Comparison of ENCODE assay signal across 29 cellular contexts in the genomic region with DNA sequence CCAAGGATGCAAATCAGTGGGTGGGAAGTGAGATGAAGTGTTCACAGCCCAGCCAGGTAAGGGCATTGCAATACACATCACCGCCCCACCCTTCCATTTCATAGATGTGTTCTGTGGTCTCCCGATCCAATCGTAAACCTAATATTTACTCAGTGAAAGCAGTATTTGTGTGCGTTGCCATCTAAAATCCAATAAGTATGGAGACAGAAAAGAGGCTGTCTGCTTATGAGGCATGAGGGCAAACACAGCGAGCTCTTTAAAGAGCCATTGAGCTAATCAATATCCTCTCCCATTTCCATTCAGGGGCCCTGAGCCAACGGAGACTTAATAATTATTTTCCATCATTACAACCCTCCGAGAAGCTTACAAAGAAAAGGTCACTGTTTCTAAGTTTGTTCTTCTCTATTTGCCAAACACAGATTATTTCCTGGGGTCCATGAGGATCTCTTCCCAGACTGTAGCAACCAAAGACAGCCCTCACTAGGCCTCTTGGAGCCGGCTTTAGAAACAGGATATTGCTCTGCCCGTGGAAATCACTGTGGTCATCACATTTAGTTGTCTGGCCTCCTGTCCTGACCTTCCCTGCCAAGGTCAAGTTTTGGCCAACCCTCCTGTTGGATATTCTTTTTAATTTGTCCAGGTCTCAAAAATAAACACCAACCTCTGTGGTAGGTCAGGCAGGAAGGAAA.
DNase-seq lines count a peak whose midpoint lies in the region; ATAC-seq lines count a peak whose summit lies in the region.
"Had no signal": no experiment of that assay in that cellular context is flagged by ENCODE, and none has a peak within 500 bp of the region (broad histone marks: within the 10 kb centered on the region; RNA-seq: fewer than 3 reads in every experiment).

No MANE protein-coding gene starts in this region.

- DNase-seq in COLO668 (lab: John Stamatoyannopoulos, UW; ENCODE audit: unreplicated experiment) (peak; percentile 32), NCI-H146 (lab: John Stamatoyannopoulos, UW) (peak; percentile 85), NCI-H748 treated with DMSO at 0.1 percent for 48 hours (lab: John Stamatoyannopoulos, UW) (peak; percentile 69), islet precursor cell (peak; percentile 38), left lobe of liver (ENCODE audit: low spot score) (no peak), midbrain (lab: John Stamatoyannopoulos, UW) (no peak)
- DNase-seq in stimulated activated CD4-positive, alpha-beta T cell treated with anti-CD3 and anti-CD28 coated beads, Interleukin-12 subunit alpha, Interleukin-12 subunit beta, amount 100 ng/mL, for 4 hours = no peak
- DNase-seq: activated CD4-positive, alpha-beta memory T cell treated with anti-CD3 and anti-CD28 coated beads, Interleukin-2, amount 10 ng/mL, durations not matched to agents 7 days and 5 days; activated naive CD4-positive, alpha-beta T cell treated with anti-CD3 and anti-CD28 coated beads, Interleukin-2, amount 50 U/mL, for 16 hours; amniotic stem cell; BE2C; brain microvascular endothelial cell; cerebellar nuclear complex; dermis blood vessel endothelial cell; esophagus squamous epithelium; foreskin melanocyte; H9; kidney glomerular epithelial cell; MM.1S; natural killer cell; NCI-H1417 treated with DMSO at 0.1 percent for 48 hours; occipital lobe; PC-9; psoas muscle; sigmoid colon; stimulated activated CD4-positive, alpha-beta T cell treated with anti-CD3 and anti-CD28 coated beads, Interleukin-4, amount 100 ng/mL, for 4 hours; transverse colon had no signal

- ATAC-seq in GM18861 (IDR thresholded peaks at IDR 0.05; ENCODE audit: unreplicated experiment) (no peak), left lobe of liver (no peak)
- ATAC-seq: GM12878, natural killer cell, psoas muscle had no signal

Comparison
In these comparisons a context has a peak if more than half of its experiments do, and no peak if none do; other contexts are left out.
1. DNase-seq: peak in COLO668 (single experiment), NCI-H146 (single experiment), NCI-H748 treated with DMSO at 0.1 percent for 48 hours (single experiment) and islet precursor cell (single experiment); none in stimulated activated CD4-positive, alpha-beta T cell treated with anti-CD3 and anti-CD28 coated beads, Interleukin-12 subunit alpha, Interleukin-12 subunit beta, amount 100 ng/mL, for 4 hours (single experiment), left lobe of liver (single experiment) and midbrain (single experiment).